ENCODE assay signal across 26 cellular contexts in the genomic region with DNA sequence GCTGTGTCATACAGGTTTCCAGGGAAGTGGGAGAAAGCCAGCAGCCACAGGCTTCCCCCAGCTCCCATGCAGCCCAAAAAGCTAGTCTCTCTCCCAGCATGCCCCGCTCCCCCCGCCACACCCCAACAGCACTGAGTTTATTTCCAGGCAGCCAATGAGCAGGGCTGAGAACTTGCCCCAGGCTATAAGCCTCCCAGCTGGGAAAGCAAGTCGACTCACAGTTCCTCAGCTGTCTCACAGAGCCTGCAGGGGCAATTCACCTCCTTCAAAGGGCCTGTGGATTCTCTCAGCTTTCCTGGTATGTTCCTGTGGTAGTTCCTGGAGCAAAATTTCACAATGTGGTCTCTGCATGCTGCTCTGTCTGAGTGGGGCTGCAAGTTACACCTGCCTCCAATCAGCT. TPM values are rescaled to one million over a fixed set of nuclear protein-coding genes. Genes with fewer than 3 reads are reported as not detected.
A peak's percentile ranks its signal among the peaks of the same experiment; 100 is the strongest.
DNase-seq lines count a peak whose midpoint lies in the region; FAIRE-seq and TF ChIP-seq lines count a peak whose summit lies in the region.
"Had no signal": no experiment of that assay in that cellular context is flagged by ENCODE, and none has a peak within 500 bp of the region (broad histone marks: within the 10 kb centered on the region; RNA-seq: fewer than 3 reads in every experiment).

No MANE protein-coding gene starts in this region.

- peak; percentile 65 for DNase-seq in COR-L47 (lab: John Stamatoyannopoulos, UW)
- peak; percentile 43 for DNase-seq in H9
- DNase-seq in NCI-H69 (lab: John Stamatoyannopoulos, UW), result peak; percentile 49
- no peak for DNase-seq in H1 (ENCODE audit: low read depth in 1 of 2, low spot score in 2 of 2)
- DNase-seq in H7, result no peak
- no peak for DNase-seq in stimulated activated CD4-positive, alpha-beta T cell treated with anti-CD3 and anti-CD28 coated beads, Interleukin-1b, Interleukin-23, amount 100 ng/mL, for 48 hours
- DNase-seq in NCI-H2029 treated with DMSO at 0.1 percent for 48 hours (lab: John Stamatoyannopoulos, UW), result no peak
- DNase-seq in DMS 273 treated with DMSO at 0.1 percent for 48 hours (lab: John Stamatoyannopoulos, UW), result no peak
- DNase-seq: CD4-positive, CD25-positive, alpha-beta regulatory T cell; DMS79 treated with DMSO at 0.1 percent for 48 hours; GOT3; MM.1S; NCI-H1694; NCI-H2171 treated with DMSO at 0.1 percent for 48 hours; NCI-H446; NCI-H524 treated with DMSO at 0.1 percent for 48 hours; SIG-M5; T-helper 2 cell had no signal

- H2BK5ac ChIP-seq in H9 (ENCODE audit: insufficient read length, low read length) (no peak overlapping the region), H1 (ENCODE audit: low read depth, low read length) (no peak overlapping the region)

- H3K9me3 ChIP-seq in H9 (ENCODE audit: control insufficient read depth, low read depth, low read length) (no peaks in the 10 kb centered on the region), H1 (ENCODE audit: insufficient read depth in 2 of 2, low read depth in 1 of 2, low read length in 1 of 2) (peaks cover 3 to 6% of the 10 kb centered on the region in 2 experiments; a peak in 1 of 4 replicates)
- H3K9me3 ChIP-seq: BLaER1 had no signal

- no peaks in the 10 kb centered on the region for H3K79me2 ChIP-seq in H9 (ENCODE audit: insufficient read depth, low read length)
- H3K79me2 ChIP-seq in H1 (ENCODE audit: control insufficient read depth in 1 of 2, insufficient read depth in 2 of 2, low read length in 2 of 2), result no peaks in the 10 kb centered on the region

- H3K27ac Mint-ChIP-seq in H9, result no peak overlapping the region
- H3K27ac Mint-ChIP-seq: CD4-positive, CD25-positive, alpha-beta regulatory T cell had no signal

- POLR2A ChIA-PET in H1 (lab: Charles Lee; ENCODE audit: partially characterized antibody), result no interaction called here

- H3K9me3 Mint-ChIP-seq in H9, result peaks cover 14 to 17% of the 10 kb centered on the region in 2 experiments; a peak in 4 of 5 replicates

- no peak for TF ChIP-seq EP300 in H1 (IDR thresholded peaks at IDR 0.05; ENCODE audit: borderline replicate concordance in 1 of 2, low read depth in 2 of 2, low read length in 2 of 2)

- no peak overlapping the region for H3T11ph ChIP-seq in H9 (ENCODE audit: low read length)

- H2AK5ac ChIP-seq in H9 (ENCODE audit: insufficient read length, low read length) (no peak overlapping the region), H1 (ENCODE audit: low read depth, low read length) (no peak overlapping the region)

- CTCF ChIA-PET in H1 (lab: Charles Lee; ENCODE audit: partially characterized antibody), result interaction anchor here (1.1 to 1.6 kb wide), 3 partner anchors 19 to 38 kb away, joined by 3 to 6 read pairs (median 4); no protein-coding TSS in a partner anchor

- no peak for TF ChIP-seq POLR2A in H1 (IDR thresholded peaks at IDR 0.05; ENCODE audit: control extremely low read depth in 1 of 2, low read depth in 2 of 2, low read length in 2 of 2)

- TF ChIP-seq RAD21 in H1 (IDR thresholded peaks at IDR 0.05 in 1 of 2, conservative IDR thresholded peaks at IDR 0.05 in 1 of 2; ENCODE audit: low read depth in 2 of 2, low read length in 2 of 2), result no peak

- H3K4me3 Mint-ChIP-seq in H9, result no peak overlapping the region
- H3K4me3 Mint-ChIP-seq: CD4-positive, CD25-positive, alpha-beta regulatory T cell had no signal

- H4K5ac ChIP-seq in H9 (ENCODE audit: insufficient read length, low read depth, low read length), result no peak overlapping the region
- no peak overlapping the region for H4K5ac ChIP-seq in H1 (ENCODE audit: insufficient read length, low read depth, low read length)

- H3K23me2 ChIP-seq in H9 (ENCODE audit: insufficient read length, low read depth, low read length, poor library complexity, severe bottlenecking) (no peaks in the 10 kb centered on the region), H1 (ENCODE audit: low read depth, low read length) (no peaks in the 10 kb centered on the region)

- no peaks in the 10 kb centered on the region for H3K36me3 ChIP-seq in H1 (ENCODE audit: control insufficient read depth in 2 of 4, insufficient read depth in 4 of 4, low read length in 3 of 4)
- H3K36me3 ChIP-seq in H7 (replicated peaks; ENCODE audit: control insufficient read depth, insufficient read depth, low read length), result no peaks in the 10 kb centered on the region
- H3K36me3 ChIP-seq: BLaER1 had no signal

- H3K36me3 Mint-ChIP-seq in H9 (ENCODE audit: insufficient read depth in 1 of 3, low read depth in 3 of 3), result no peaks in the 10 kb centered on the region; a peak in 1 of 7 replicates
- H3K36me3 Mint-ChIP-seq: CD4-positive, CD25-positive, alpha-beta regulatory T cell had no signal

- H3K23ac ChIP-seq in H9 (ENCODE audit: insufficient read length, low read depth, low read length) (no peak overlapping the region), H1 (ENCODE audit: insufficient read length) (no peak overlapping the region)

- no peak overlapping the region for H3K4ac ChIP-seq in H9 (ENCODE audit: low read depth, low read length)
- no peak overlapping the region for H3K4ac ChIP-seq in H1 (replicated peaks; ENCODE audit: insufficient read length, low read depth, low read length)

- H3K4me1 ChIP-seq in H9 (ENCODE audit: insufficient read depth, low read length) (no peaks in the 10 kb centered on the region), H1 (replicated peaks in 1 of 4; ENCODE audit: control insufficient read depth in 3 of 4, insufficient read depth in 4 of 4, low read length in 3 of 4) (no peaks in the 10 kb centered on the region)
- H3K4me1 ChIP-seq: BLaER1 had no signal

- H2BK15ac ChIP-seq in H9 (ENCODE audit: low read depth, low read length), result no peak overlapping the region
- H2BK15ac ChIP-seq in H1 (ENCODE audit: low read length), result no peak overlapping the region

- no peak overlapping the region for H2AFZ ChIP-seq in H9 (ENCODE audit: low read length)
- H2AFZ ChIP-seq in H1 (ENCODE audit: low read length), result 0 out of 2 replicates have a peak overlapping the region, but pooled peaks have one; percentile 58

- H3K4me1 Mint-ChIP-seq in H9, result no peaks in the 10 kb centered on the region
- H3K4me1 Mint-ChIP-seq: CD4-positive, CD25-positive, alpha-beta regulatory T cell had no signal

- H2BK20ac ChIP-seq in H9 (ENCODE audit: low read depth, low read length, poor library complexity, severe bottlenecking) (no peak overlapping the region), H1 (ENCODE audit: low read length) (no peak overlapping the region)

- H4K8ac ChIP-seq in H9 (replicated peaks; ENCODE audit: insufficient read length, low read depth, low read length) (no peak overlapping the region), H1 (ENCODE audit: extremely low read depth, insufficient read depth, low read length) (no peak overlapping the region)

- TF ChIP-seq CTCF in H9 (conservative IDR thresholded peaks at IDR 0.05) (no peak), H1 (IDR thresholded peaks at IDR 0.05; ENCODE audit: control extremely low read depth in 1 of 3, insufficient read depth in 1 of 3, low read depth in 1 of 3, low read length in 3 of 3) (no peak)

- H3K27me3 Mint-ChIP-seq in H9 (ENCODE audit: low read depth), result peaks cover 9% of the 10 kb centered on the region

- no peaks in the 10 kb centered on the region for H3K79me1 ChIP-seq in H9 (ENCODE audit: insufficient read depth, low read depth, low read length, poor library complexity, severe bottlenecking)
- H3K79me1 ChIP-seq in H1 (ENCODE audit: low read depth, low read length), result no peaks in the 10 kb centered on the region

- H4K91ac ChIP-seq in H9 (ENCODE audit: insufficient read length, low read depth, low read length) (no peak overlapping the region), H1 (replicated peaks; ENCODE audit: insufficient read length, low read length) (no peak overlapping the region)

- H3K4me2 ChIP-seq in H9 (ENCODE audit: insufficient read depth, insufficient read length, low read length) (no peak overlapping the region), H1 (ENCODE audit: insufficient read depth in 1 of 2, low read depth in 2 of 2, low read length in 2 of 2) (no peak overlapping the region)
- H3K4me2 ChIP-seq: BLaER1 had no signal

- H3K27me3 ChIP-seq in H9 (ENCODE audit: insufficient read depth, low read length), result no peaks in the 10 kb centered on the region
- H3K27me3 ChIP-seq in H1 (replicated peaks in 1 of 4; ENCODE audit: control insufficient read depth in 3 of 4, extremely low read depth in 1 of 4, insufficient read depth in 3 of 4, low read length in 3 of 4), result no peaks in the 10 kb centered on the region
- H3K27me3 ChIP-seq in H7 (ENCODE audit: control insufficient read depth, insufficient read depth, low read length), result no peaks in the 10 kb centered on the region
- H3K27me3 ChIP-seq: BLaER1 had no signal

- H3K56ac ChIP-seq in H9 (ENCODE audit: insufficient read length, low read depth, low read length), result no peak overlapping the region
- H3K56ac ChIP-seq in H1 (replicated peaks; ENCODE audit: insufficient read length, low read depth, low read length), result no peak overlapping the region

- H3K4me3 ChIP-seq in H1 (ENCODE audit: extremely low read depth in 1 of 4, insufficient read depth in 2 of 4, low read depth in 3 of 4, low read length in 4 of 4), result no peak overlapping the region
- H3K4me3 ChIP-seq in H7 (ENCODE audit: insufficient read depth, low read depth, low read length), result no peak overlapping the region
- H3K4me3 ChIP-seq: BLaER1, K562 had no signal

- H3K27ac ChIP-seq in H9 (ENCODE audit: insufficient read length, low read depth, low read length) (no peak overlapping the region), H1 (ENCODE audit: low read depth, low read length) (no peak overlapping the region)
- H3K27ac ChIP-seq: BLaER1, RWPE1 had no signal

- H2BK120ac ChIP-seq in H9 (ENCODE audit: low read depth, low read length, poor library complexity, severe bottlenecking), result no peak overlapping the region
- no peak overlapping the region for H2BK120ac ChIP-seq in H1 (replicated peaks; ENCODE audit: low read depth, low read length)

- WGBS in H9 (ENCODE audit: extremely low coverage, insufficient read length, low lambda C conversion rate), result no CpG with 5 or more reads among the region's 3 CpGs
- 93% methylated on average over 3 of the region's 3 CpGs; no CpG with 5 or more reads in 1 of the 2 experiments for WGBS in H1 (ENCODE audit: extremely low coverage in 1 of 2, insufficient coverage in 1 of 2, insufficient read length in 1 of 2, insufficient replicate concordance in 2 of 2, low coverage in 1 of 2, low lambda C conversion rate in 2 of 2, missing lambda C conversion rate in 1 of 2), 2 experiments

- no peaks in the 10 kb centered on the region for H4K20me1 ChIP-seq in H9 (ENCODE audit: control insufficient read depth, insufficient read depth, insufficient read length)
- no peaks in the 10 kb centered on the region for H4K20me1 ChIP-seq in H1 (replicated peaks in 1 of 2; ENCODE audit: control insufficient read depth in 1 of 2, insufficient read depth in 2 of 2, low read length in 2 of 2)
- H4K20me1 ChIP-seq: BLaER1 had no signal

- H3K18ac ChIP-seq in H9 (ENCODE audit: insufficient read length, low read depth, low read length) (no peak overlapping the region), H1 (ENCODE audit: extremely low read depth, low read length) (no peak overlapping the region)

- FAIRE-seq in H1 (lab: Jason Lieb, UNC), result no peak
- FAIRE-seq: A204.1, GM12892, HTR-8/SVneo, K562 had no signal

- H3K9ac ChIP-seq in H9 (ENCODE audit: extremely low read depth, insufficient read length, low read length) (no peak overlapping the region), H1 (replicated peaks in 1 of 4; ENCODE audit: extremely low read depth in 1 of 4, low read depth in 3 of 4, low read length in 3 of 4) (no peak overlapping the region)
- H3K9ac ChIP-seq: BLaER1 had no signal

- no peak overlapping the region for H3K14ac ChIP-seq in H9 (ENCODE audit: insufficient read depth, low read length)
- no peak overlapping the region for H3K14ac ChIP-seq in H1 (ENCODE audit: insufficient read length)

- H2BK12ac ChIP-seq in H9 (ENCODE audit: insufficient read length, low read depth, low read length) (no peak overlapping the region), H1 (ENCODE audit: low read depth, low read length) (no peak overlapping the region)

RNA-seq across cellular contexts. Expression of gene PAX1, which starts 34.2 kb away (rescaled TPM):
- not detected in 2 replicates for total RNA-seq in H9 (2021)
- total RNA-seq in H1 (2021; fragmentation: NEBNext Ultra II Directional; extraction: Animal tissue kit (Norgen Biotek cat#: 25700)), result not detected in 2 replicates
- not detected in 2 replicates for polyA plus RNA-seq in H1 (2011; rRNA removed)
- not detected for polyA plus RNA-seq in H1 (2011; cell fraction: cytosol; rRNA removed)
- not detected for polyA plus RNA-seq in H1 (2011; cell fraction: nucleus; rRNA removed)
- not detected in 4 replicates for polyA plus RNA-seq in H1 (2012, experiment 1 of 2)
- polyA plus RNA-seq in H1 (2012, experiment 2 of 2), result not detected
- not detected for polyA plus RNA-seq in H1 (2013, experiment 1 of 2)
- not detected for polyA plus RNA-seq in H1 (2013, experiment 2 of 2)
- not detected in 2 replicates for polyA minus RNA-seq in H1 (2011; rRNA and poly(A)+ RNA removed)
- not detected for polyA minus RNA-seq in H1 (2011; cell fraction: cytosol; rRNA and poly(A)+ RNA removed)
- not detected for polyA minus RNA-seq in H1 (2011; cell fraction: nucleus; rRNA and poly(A)+ RNA removed)
- not detected in 2 replicates for total RNA-seq in H7 (2014; rRNA removed; shearing (Covaris generic))
- total RNA-seq: CD4-positive, CD25-positive, alpha-beta regulatory T cell; K562; LHCN-M2 had no signal
- polyA plus RNA-seq: AG04450; CD4-positive, CD25-positive, alpha-beta regulatory T cell; K562 had no signal

Comparison
In these comparisons a context has a peak if more than half of its experiments do, and no peak if none do; other contexts are left out.
1. DNase-seq: peak in COR-L47 (single experiment), H9 (single experiment) and NCI-H69 (single experiment); none in H1 (0 of 2), H7 (single experiment), stimulated activated CD4-positive, alpha-beta T cell treated with anti-CD3 and anti-CD28 coated beads, Interleukin-1b, Interleukin-23, amount 100 ng/mL, for 48 hours (single experiment), NCI-H2029 treated with DMSO at 0.1 percent for 48 hours (single experiment) and DMS 273 treated with DMSO at 0.1 percent for 48 hours (single experiment).